In the genomic region with DNA sequence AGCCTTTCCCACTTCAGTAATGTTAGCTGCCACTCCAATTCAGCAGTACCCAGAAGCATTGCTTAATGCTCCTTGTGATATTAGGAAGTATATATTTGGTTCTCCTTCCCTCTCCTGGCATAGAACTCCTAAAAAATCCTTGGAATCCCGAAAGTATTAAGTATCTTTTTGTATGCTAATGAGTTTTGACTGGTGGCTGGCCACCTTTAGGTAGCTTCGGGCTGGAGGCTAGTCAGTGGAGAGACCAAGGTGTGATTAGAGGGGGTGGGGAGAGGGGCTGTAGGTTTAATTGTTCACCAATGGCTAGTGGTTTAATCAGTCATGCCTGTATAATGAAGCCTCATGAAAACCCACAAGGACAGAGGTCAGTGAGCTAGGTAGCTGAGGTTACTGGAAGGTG, we compare ENCODE assay signal across 10 cellular contexts. TPM values are rescaled to one million over a fixed set of nuclear protein-coding genes. Genes with fewer than 3 reads are reported as not detected.
DNase-seq lines count a peak whose midpoint lies in the region; ATAC-seq, FAIRE-seq and TF ChIP-seq lines count a peak whose summit lies in the region.
"Had no signal": no experiment of that assay in that cellular context is flagged by ENCODE, and none has a peak within 500 bp of the region (broad histone marks: within the 10 kb centered on the region; RNA-seq: fewer than 3 reads in every experiment).

No MANE protein-coding gene starts in this region.

- no peak for FAIRE-seq in endothelial cell of umbilical vein (lab: Jason Lieb, UNC)

- H3K36me3 ChIP-seq in HUES6 (ENCODE audit: control insufficient read depth, insufficient read depth, low read length) (peaks cover 90% of the 10 kb centered on the region), endothelial cell of umbilical vein (ENCODE audit: control insufficient read depth in 2 of 2, extremely low read depth in 1 of 2, insufficient read depth in 2 of 2, low read length in 2 of 2) (peaks cover 26 to 28% of the 10 kb centered on the region in 2 experiments), osteoblast (ENCODE audit: insufficient read depth, low read length) (peaks cover 72% of the 10 kb centered on the region)

- intact Hi-C loops in endothelial cell of umbilical vein (cut with micrococcal nuclease): no loop called here

- peaks cover 47% of the 10 kb centered on the region for H3K4me1 ChIP-seq in HUES6 (ENCODE audit: control insufficient read depth, insufficient read depth, low read length)
- peaks cover 40% of the 10 kb centered on the region for H3K4me1 ChIP-seq in endothelial cell of umbilical vein (ENCODE audit: control insufficient read depth, extremely low read depth, insufficient read depth, low read length)
- H3K4me1 ChIP-seq in osteoblast (ENCODE audit: insufficient read depth, low read length): peaks cover 39% of the 10 kb centered on the region

- H3K4me2 ChIP-seq in endothelial cell of umbilical vein (ENCODE audit: insufficient read depth, low read length) (no peak overlapping the region), osteoblast (ENCODE audit: insufficient read depth, low read length) (no peak overlapping the region)

- peak overlapping the region; percentile 47 for H3K27ac ChIP-seq in AG04450 (ENCODE audit: low read depth, low read length)
- H3K27ac ChIP-seq in HUES6 (ENCODE audit: low read depth, low read length): peak overlapping the region; percentile 82
- H3K27ac ChIP-seq in endothelial cell of umbilical vein (ENCODE audit: insufficient read depth, low read depth, low read length): peak overlapping the region; percentile 12
- H3K27ac ChIP-seq in osteoblast (ENCODE audit: low read depth, low read length): peak overlapping the region; percentile 15
- H3K27ac ChIP-seq: C4-2B had no signal

- no peak for TF ChIP-seq CTCF in AG04450 (IDR thresholded peaks at IDR 0.05; ENCODE audit: low read depth, low read length)
- no peak for TF ChIP-seq CTCF in endothelial cell of umbilical vein (IDR thresholded peaks at IDR 0.05; ENCODE audit: extremely low read depth in 1 of 2, insufficient read depth in 1 of 2, low read depth in 1 of 2, low read length in 2 of 2)
- no peak for TF ChIP-seq CTCF in osteoblast (IDR thresholded peaks at IDR 0.05; ENCODE audit: extremely low read depth, low read depth, low read length)
- TF ChIP-seq CTCF in GM13976 (IDR thresholded peaks at IDR 0.05; ENCODE audit: borderline replicate concordance, control extremely low read depth, extremely low read depth, insufficient read depth, missing control alignments): no peak

- H3K79me2 ChIP-seq in endothelial cell of umbilical vein (ENCODE audit: control insufficient read depth, insufficient read depth, low read length) (peaks cover 73% of the 10 kb centered on the region), osteoblast (ENCODE audit: insufficient read depth, low read length) (peaks cover 80% of the 10 kb centered on the region)

- H3K9ac ChIP-seq in HUES6 (ENCODE audit: low read length) (peak overlapping the region; percentile 64), endothelial cell of umbilical vein (replicated peaks; ENCODE audit: extremely low read depth, insufficient read depth, low read length) (no peak overlapping the region)

- dilution Hi-C loops in endothelial cell of umbilical vein (cut with MboI; ENCODE audit: extremely low pct_ligation_motif_present, low sequenced_read_pairs): no loop called here

- DNase-seq in AG04450 (ENCODE audit: low read depth, low spot score) (no peak), endothelial cell of umbilical vein (ENCODE audit: low read depth, low spot score) (no peak), osteoblast (ENCODE audit: insufficient read length, low spot score, missing footprints) (no peak), SHP77 treated with DMSO at 0.1 percent for 48 hours (lab: John Stamatoyannopoulos, UW) (no peak), GM13976 (ENCODE audit: low spot score) (no peak)
- DNase-seq in stimulated activated naive CD4-positive, alpha-beta T cell (lab: John Stamatoyannopoulos, UW): no peak

- BruUV-seq in endothelial cell of umbilical vein (replicated peaks; lab: Mats Ljungman, UMichigan): no TSS peak

- no peaks in the 10 kb centered on the region for H4K20me1 ChIP-seq in endothelial cell of umbilical vein (replicated peaks; ENCODE audit: control insufficient read depth, extremely low read depth, insufficient read depth, low read length)
- peaks cover 21% of the 10 kb centered on the region for H4K20me1 ChIP-seq in osteoblast (ENCODE audit: insufficient read depth, low read length)

- in situ Hi-C loops in GM13976 (cut with MboI; ENCODE audit: low sequenced_read_pairs, unreplicated experiment): no loop called here

- no peaks in the 10 kb centered on the region for H3K9me1 ChIP-seq in endothelial cell of umbilical vein (replicated peaks; ENCODE audit: control insufficient read depth, extremely low read depth, insufficient read depth, low read length)

- no peaks in the 10 kb centered on the region for H3K9me3 ChIP-seq in AG04450 (ENCODE audit: control insufficient read depth, insufficient read depth, low read length)
- no peaks in the 10 kb centered on the region for H3K9me3 ChIP-seq in HUES6 (ENCODE audit: control insufficient read depth, insufficient read depth, low read depth, low read length)
- H3K9me3 ChIP-seq in endothelial cell of umbilical vein (replicated peaks; ENCODE audit: control insufficient read depth, insufficient read depth, low read length): no peaks in the 10 kb centered on the region
- H3K9me3 ChIP-seq in osteoblast (ENCODE audit: low read depth, low read length): no peaks in the 10 kb centered on the region

- no peak for TF ChIP-seq POLR2A in endothelial cell of umbilical vein (IDR thresholded peaks at IDR 0.05; ENCODE audit: low read depth, low read length)

- CTCF ChIA-PET in AG04450 (lab: Charles Lee) (interaction anchor here (0.6 to 1.5 kb wide), 2 partner anchors 99 to 980 kb away, joined by 3 to 5 read pairs; no protein-coding TSS in a partner anchor), endothelial cell of umbilical vein (lab: Charles Lee) (interaction anchor here (0.7 to 3.8 kb wide), 5 partner anchors 11 to 36 kb away, joined by 3 to 22 read pairs (median 11); a partner anchor contains a TSS)

- POLR2A ChIA-PET in AG04450 (lab: Yijun Ruan, JAX): interaction anchor here (6.7 kb wide), 1 partner anchor 14 kb away, joined by 49 read pairs; a partner anchor contains a TSS
- POLR2A ChIA-PET in endothelial cell of umbilical vein (lab: Charles Lee): interaction anchor here (1.2 kb wide), 1 partner anchor 11 kb away, joined by 4 read pairs; no protein-coding TSS in a partner anchor

- no peak overlapping the region for H3K4me3 ChIP-seq in AG04450 (ENCODE audit: low read depth, low read length)
- peak overlapping the region; percentile 40 for H3K4me3 ChIP-seq in HUES6 (ENCODE audit: low read depth, low read length)
- no peak overlapping the region for H3K4me3 ChIP-seq in endothelial cell of umbilical vein (replicated peaks in 1 of 3; ENCODE audit: insufficient read depth in 1 of 3, low read depth in 1 of 3, low read length in 3 of 3)
- no peak overlapping the region for H3K4me3 ChIP-seq in osteoblast (ENCODE audit: insufficient read depth, low read length)
- H3K4me3 ChIP-seq: lung had no signal

- no peaks in the 10 kb centered on the region for H3K27me3 ChIP-seq in AG04450 (ENCODE audit: control insufficient read depth, insufficient read depth, low read length)
- H3K27me3 ChIP-seq in HUES6 (ENCODE audit: control insufficient read depth, insufficient read depth, low read length): no peaks in the 10 kb centered on the region
- H3K27me3 ChIP-seq in endothelial cell of umbilical vein (ENCODE audit: control insufficient read depth in 2 of 2, insufficient read depth in 2 of 2, low read length in 2 of 2): no peaks in the 10 kb centered on the region
- H3K27me3 ChIP-seq in osteoblast (ENCODE audit: insufficient read depth, low read length): no peaks in the 10 kb centered on the region

- H2AFZ ChIP-seq in endothelial cell of umbilical vein (ENCODE audit: low read depth, low read length) (no peak overlapping the region), osteoblast (ENCODE audit: low read length) (no peak overlapping the region)

- no peak for ATAC-seq in HG02588 (IDR thresholded peaks at IDR 0.05; ENCODE audit: unreplicated experiment)

TF ChIP-seq in endothelial cell of umbilical vein, 7 proteins besides CTCF, POLR2A, EP300 and RAD21 (continues in another document):
- TF ChIP-seq GATA2 (IDR thresholded peaks at IDR 0.05; ENCODE audit: insufficient read depth, insufficient read length, low read depth, low read length) (no peak), MYC (IDR thresholded peaks at IDR 0.05; ENCODE audit: low read depth, low read length) (no peak), JUN (IDR thresholded peaks at IDR 0.05; ENCODE audit: borderline replicate concordance, insufficient read depth, insufficient read length, low read depth) (no peak)
- TF ChIP-seq, protein P1, sequence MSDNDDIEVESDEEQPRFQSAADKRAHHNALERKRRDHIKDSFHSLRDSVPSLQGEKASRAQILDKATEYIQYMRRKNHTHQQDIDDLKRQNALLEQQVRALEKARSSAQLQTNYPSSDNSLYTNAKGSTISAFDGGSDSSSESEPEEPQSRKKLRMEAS (IDR thresholded peaks at IDR 0.05; ENCODE audit: insufficient read depth, insufficient read length): no peak

RNA-seq across cellular contexts. Expression of a gene that starts 12.2 kb away (rescaled TPM):
- polyA plus RNA-seq in AG04450 (2011; rRNA removed) (2.0 and 2.3 TPM in 2 replicates), endothelial cell of umbilical vein (18.4 and 26.6 TPM in 2 replicates)
- 0.61 and 0.97 TPM in 2 replicates for polyA minus RNA-seq in AG04450 (2011; rRNA and poly(A)+ RNA removed)
- total RNA-seq in endothelial cell of umbilical vein (14.0 and 18.6 TPM in 2 replicates), osteoblast (8.5 and 13.4 TPM in 2 replicates)
- polyA plus RNA-seq in endothelial cell of umbilical vein (2011; cell fraction: cytosol; rRNA removed): 5.8 and 10.4 TPM in 2 replicates
- 15.1 and 16.8 TPM in 2 replicates for polyA plus RNA-seq in endothelial cell of umbilical vein (2011; cell fraction: nucleus; rRNA removed)
- 10.8 and 17.0 TPM in 2 replicates for polyA plus RNA-seq in endothelial cell of umbilical vein (2012)
- polyA minus RNA-seq in endothelial cell of umbilical vein: 1.2 and 1.9 TPM in 2 replicates
- polyA minus RNA-seq in endothelial cell of umbilical vein (2011; cell fraction: cytosol; rRNA and poly(A)+ RNA removed): 24.6 TPM
- 2.5 and 3.8 TPM in 2 replicates for polyA minus RNA-seq in endothelial cell of umbilical vein (2011; cell fraction: nucleus; rRNA and poly(A)+ RNA removed)

RNA-seq across cellular contexts. Expression of a gene that starts 12.9 kb away (rescaled TPM):
- polyA plus RNA-seq in AG04450 (2011; rRNA removed) (154 and 201 TPM in 2 replicates), endothelial cell of umbilical vein (65.5 and 89.3 TPM in 2 replicates)
- polyA minus RNA-seq in AG04450 (2011; rRNA and poly(A)+ RNA removed): 45.6 and 63.9 TPM in 2 replicates
- total RNA-seq in endothelial cell of umbilical vein (220 and 222 TPM in 2 replicates), osteoblast (141 and 145 TPM in 2 replicates)
- 131 and 135 TPM in 2 replicates for polyA plus RNA-seq in endothelial cell of umbilical vein (2011; cell fraction: cytosol; rRNA removed)
- 94.4 and 118 TPM in 2 replicates for polyA plus RNA-seq in endothelial cell of umbilical vein (2011; cell fraction: nucleus; rRNA removed)
- polyA plus RNA-seq in endothelial cell of umbilical vein (2012): 297 and 299 TPM in 2 replicates
- 55.0 and 58.7 TPM in 2 replicates for polyA minus RNA-seq in endothelial cell of umbilical vein
- polyA minus RNA-seq in endothelial cell of umbilical vein (2011; cell fraction: cytosol; rRNA and poly(A)+ RNA removed): 132 TPM
- polyA minus RNA-seq in endothelial cell of umbilical vein (2011; cell fraction: nucleus; rRNA and poly(A)+ RNA removed): 31.6 and 39.6 TPM in 2 replicates

Comparison
In these comparisons a context has a peak if more than half of its experiments do, and no peak if none do; other contexts are left out.
1. H3K27ac ChIP-seq: peak in every context shown above with its lines; median percentile 82 in HUES6; 47 in AG04450; 15 in osteoblast; 12 in endothelial cell of umbilical vein.